ENCODE assay signal across 25 cellular contexts in genomic region chr13:28559636-28560259, GRCh38.
"Had no signal": no experiment of that assay in that cellular context is flagged by ENCODE, and none has a peak within 500 bp of the region (broad histone marks: within the 10 kb centered on the region; RNA-seq: fewer than 3 reads in every experiment).

No MANE protein-coding gene starts in this region.

- H3K4me3 Mint-ChIP-seq: natural killer cell treated with Interleukin-12 subunit alpha and Interleukin-12 subunit beta and Interleukin-15 and Interleukin-18, amount 100 ng/mL, for 72 hours; neural progenitor cell; stimulated activated naive B cell treated with anti-CD40 and anti-IgM and Interleukin-4, amounts not matched to agents 10 μg/mL and 1 μg/mL and 100 μg/mL, for 72 hours; type B pancreatic cell had no signal

- H3K27me3 ChIP-seq: heart left ventricle, neural progenitor cell, right atrium auricular region, sigmoid colon, stomach had no signal

- ATAC-seq: heart left ventricle; left colon; left ventricle myocardium superior; natural killer cell treated with Interleukin-12 subunit alpha and Interleukin-12 subunit beta and Interleukin-15 and Interleukin-18, amount 100 ng/mL, for 72 hours; stimulated activated naive B cell treated with anti-CD40 and anti-IgM and Interleukin-4, amounts not matched to agents 10 μg/mL and 1 μg/mL and 100 μg/mL, for 72 hours had no signal

- H3K27ac Mint-ChIP-seq: natural killer cell treated with Interleukin-12 subunit alpha and Interleukin-12 subunit beta and Interleukin-15 and Interleukin-18, amount 100 ng/mL, for 72 hours; neural progenitor cell; stimulated activated naive B cell treated with anti-CD40 and anti-IgM and Interleukin-4, amounts not matched to agents 10 μg/mL and 1 μg/mL and 100 μg/mL, for 72 hours; type B pancreatic cell had no signal

- H3K36me3 Mint-ChIP-seq: natural killer cell treated with Interleukin-12 subunit alpha and Interleukin-12 subunit beta and Interleukin-15 and Interleukin-18, amount 100 ng/mL, for 72 hours; neural progenitor cell; stimulated activated naive B cell treated with anti-CD40 and anti-IgM and Interleukin-4, amounts not matched to agents 10 μg/mL and 1 μg/mL and 100 μg/mL, for 72 hours; type B pancreatic cell had no signal

- H3K9me3 ChIP-seq: heart left ventricle, right atrium auricular region, sigmoid colon, stomach, thoracic aorta had no signal

- H3K36me3 ChIP-seq: heart left ventricle, neural progenitor cell, right atrium auricular region, sigmoid colon, stomach, thoracic aorta had no signal

- H3K9me3 Mint-ChIP-seq: natural killer cell treated with Interleukin-12 subunit alpha and Interleukin-12 subunit beta and Interleukin-15 and Interleukin-18, amount 100 ng/mL, for 72 hours; neural progenitor cell; stimulated activated naive B cell treated with anti-CD40 and anti-IgM and Interleukin-4, amounts not matched to agents 10 μg/mL and 1 μg/mL and 100 μg/mL, for 72 hours; type B pancreatic cell had no signal

- H3K27ac ChIP-seq: dorsolateral prefrontal cortex, neural progenitor cell, parathyroid adenoma, right atrium auricular region, sigmoid colon, skin epidermis, stomach, thoracic aorta had no signal

- H3K4me1 Mint-ChIP-seq: neural progenitor cell; stimulated activated naive B cell treated with anti-CD40 and anti-IgM and Interleukin-4, amounts not matched to agents 10 μg/mL and 1 μg/mL and 100 μg/mL, for 72 hours had no signal

- H3K4me1 ChIP-seq: parathyroid adenoma had no signal

- DNase-seq: cortex of kidney; dorsolateral prefrontal cortex; effector CD8-positive, alpha-beta T cell; foreskin melanocyte; heart left ventricle; hippocampal formation; left colon; left ventricle myocardium superior; mesenchymal stem cell; midbrain; nucleus accumbens; sigmoid colon; stimulated activated CD4-positive, alpha-beta T cell treated with anti-CD3 and anti-CD28 coated beads, Interleukin-2, amount 100 ng/mL, for 24 hours; stimulated activated CD4-positive, alpha-beta T cell treated with anti-CD3 and anti-CD28 coated beads, Interleukin-4, amount 100 ng/mL, for 4 hours; stimulated activated naive B cell treated with anti-CD40 and anti-IgM and Interleukin-4, amounts not matched to agents 10 μg/mL and 1 μg/mL and 100 μg/mL, for 72 hours; stomach; substantia nigra had no signal

- H3K4me3 ChIP-seq: dorsolateral prefrontal cortex, heart left ventricle, lung, neural progenitor cell, right atrium auricular region, sigmoid colon, skin epidermis, stomach, thoracic aorta had no signal
